8 cellular contexts compared by ENCODE assay signal in the genomic region with DNA sequence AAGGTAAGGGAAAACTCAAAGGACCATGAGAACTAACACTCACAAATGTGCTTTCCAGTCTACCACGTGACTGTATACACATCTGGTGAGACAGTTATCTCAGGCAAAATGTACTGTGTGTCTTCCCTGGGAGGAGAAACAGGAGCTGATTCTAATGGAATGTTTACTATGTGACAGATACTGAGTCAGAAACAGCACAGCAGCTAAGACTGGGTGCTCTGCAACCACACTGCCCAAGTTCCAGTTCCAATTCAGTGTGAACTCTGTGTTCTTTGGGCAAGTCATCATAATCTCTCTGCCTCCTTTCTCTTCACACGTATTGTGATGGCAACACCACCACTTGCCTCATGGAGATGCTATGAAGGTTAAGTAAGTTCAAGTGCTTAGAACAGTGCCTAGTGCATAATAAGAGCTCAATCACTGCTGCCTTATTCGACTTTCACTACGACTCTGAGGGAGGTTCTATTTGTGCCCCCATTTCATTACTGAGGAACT.
DNase-seq lines count a peak whose midpoint lies in the region; ATAC-seq lines count a peak whose summit lies in the region.

No MANE protein-coding gene starts in this region.

- H3K9me3 ChIP-seq in CD4-positive, CD25-positive, alpha-beta regulatory T cell (ENCODE audit: control insufficient read depth in 2 of 2, low read length in 2 of 2) = no peaks in the 10 kb centered on the region
- no peaks in the 10 kb centered on the region for H3K9me3 ChIP-seq in GM23248 (ENCODE audit: low read depth)
- no peaks in the 10 kb centered on the region for H3K9me3 ChIP-seq in effector memory CD4-positive, alpha-beta T cell (ENCODE audit: control insufficient read depth, low read length)

- H3K4me1 ChIP-seq in CD4-positive, CD25-positive, alpha-beta regulatory T cell (ENCODE audit: control insufficient read depth, insufficient read depth, low read length, poor library complexity, severe bottlenecking) = peaks cover 45% of the 10 kb centered on the region
- H3K4me1 ChIP-seq in GM23248 (ENCODE audit: insufficient read depth) = peaks cover 53% of the 10 kb centered on the region
- peaks cover 38% of the 10 kb centered on the region for H3K4me1 ChIP-seq in effector memory CD4-positive, alpha-beta T cell (ENCODE audit: control insufficient read depth, insufficient read depth, low read length, poor library complexity, severe bottlenecking)

- DNase-seq in CD4-positive, CD25-positive, alpha-beta regulatory T cell = peak in 2 of 3 donors; percentile 30 to 31
- DNase-seq in GM23248 (peak; percentile 98), RPMI7951 (ENCODE audit: low read depth) (peak; percentile 94), SKM-1 (lab: John Stamatoyannopoulos, UW; ENCODE audit: unreplicated experiment) (no peak)
- DNase-seq in effector memory CD4-positive, alpha-beta T cell = no peak
- no peak for DNase-seq in natural killer cell treated with Interleukin-12 subunit alpha and Interleukin-12 subunit beta and Interleukin-15 and Interleukin-18, amount 100 ng/mL, for 72 hours (ENCODE audit: low spot score)

- in situ Hi-C loops in GM23248 (cut with MboI) = no loop called here

- peak overlapping the region; percentile 84 for H3K4me3 ChIP-seq in CD4-positive, CD25-positive, alpha-beta regulatory T cell (ENCODE audit: low read depth, low read length)
- H3K4me3 ChIP-seq in GM23248 = peak overlapping the region; percentile 54
- peak overlapping the region; percentile 7 for H3K4me3 ChIP-seq in effector memory CD4-positive, alpha-beta T cell (ENCODE audit: insufficient read depth, low read depth, low read length, poor library complexity, severe bottlenecking)

- H3K79me2 ChIP-seq in GM23248 (ENCODE audit: insufficient read depth) = peaks cover 70% of the 10 kb centered on the region

- peak overlapping the region; percentile 71 for H3K27ac ChIP-seq in CD4-positive, CD25-positive, alpha-beta regulatory T cell (ENCODE audit: insufficient read depth, low read length, poor library complexity, severe bottlenecking)
- H3K27ac ChIP-seq in GM23248 = peak overlapping the region; percentile 98
- H3K27ac ChIP-seq in effector memory CD4-positive, alpha-beta T cell (ENCODE audit: insufficient read depth, low read length, poor library complexity, severe bottlenecking) = no peak overlapping the region

- peaks cover 69% of the 10 kb centered on the region for H3F3A ChIP-seq in GM23248 (ENCODE audit: insufficient read depth)

- peaks cover 35% of the 10 kb centered on the region for H3K36me3 ChIP-seq in CD4-positive, CD25-positive, alpha-beta regulatory T cell (ENCODE audit: control insufficient read depth, insufficient read depth, low read length)
- H3K36me3 ChIP-seq in GM23248 (ENCODE audit: low read depth) = no peaks in the 10 kb centered on the region; the same call in 1 of the 2 replicates
- H3K36me3 ChIP-seq in effector memory CD4-positive, alpha-beta T cell (ENCODE audit: control insufficient read depth, insufficient read depth, low read length) = no peaks in the 10 kb centered on the region

- no peaks in the 10 kb centered on the region for H3K9me3 Mint-ChIP-seq in CD4-positive, CD25-positive, alpha-beta regulatory T cell
- no peaks in the 10 kb centered on the region for H3K9me3 Mint-ChIP-seq in natural killer cell treated with Interleukin-12 subunit alpha and Interleukin-12 subunit beta and Interleukin-15 and Interleukin-18, amount 100 ng/mL, for 72 hours

- H2AFZ ChIP-seq in GM23248 = no peak overlapping the region

- H3K4me2 ChIP-seq in GM23248 (ENCODE audit: unreplicated experiment) = peak overlapping the region; percentile 86

- no peaks in the 10 kb centered on the region for H3K27me3 Mint-ChIP-seq in CD4-positive, CD25-positive, alpha-beta regulatory T cell
- no peaks in the 10 kb centered on the region for H3K27me3 Mint-ChIP-seq in natural killer cell treated with Interleukin-12 subunit alpha and Interleukin-12 subunit beta and Interleukin-15 and Interleukin-18, amount 100 ng/mL, for 72 hours

- 1 to 3% methylated on average over 4 of the region's 4 CpGs for WGBS in GM23248 (ENCODE audit: low coverage in 1 of 2, low lambda C conversion rate in 2 of 2, missing lambda C conversion rate in 2 of 2), 2 experiments

- peak overlapping the region; percentile 83 for H3K9ac ChIP-seq in GM23248

- no peaks in the 10 kb centered on the region for H3K27me3 ChIP-seq in CD4-positive, CD25-positive, alpha-beta regulatory T cell (ENCODE audit: control insufficient read depth, insufficient read depth, low read length)
- no peaks in the 10 kb centered on the region for H3K27me3 ChIP-seq in GM23248 (replicated peaks; ENCODE audit: insufficient read depth)
- H3K27me3 ChIP-seq in effector memory CD4-positive, alpha-beta T cell (replicated peaks; ENCODE audit: control insufficient read depth, insufficient read depth, low read length, poor library complexity, severe bottlenecking) = no peaks in the 10 kb centered on the region

- peak overlapping the region; percentile 58 to 87 (median 64) for H3K27ac Mint-ChIP-seq in CD4-positive, CD25-positive, alpha-beta regulatory T cell
- H3K27ac Mint-ChIP-seq in natural killer cell treated with Interleukin-12 subunit alpha and Interleukin-12 subunit beta and Interleukin-15 and Interleukin-18, amount 100 ng/mL, for 72 hours = peak overlapping the region; percentile 52 to 66

- no peaks in the 10 kb centered on the region for H4K20me1 ChIP-seq in GM23248 (ENCODE audit: insufficient read depth)

- peak in 1 of 2 donors; percentile 50 for ATAC-seq in CD4-positive, CD25-positive, alpha-beta regulatory T cell (ENCODE audit: low read depth in 2 of 2)
- ATAC-seq in natural killer cell treated with Interleukin-12 subunit alpha and Interleukin-12 subunit beta and Interleukin-15 and Interleukin-18, amount 100 ng/mL, for 72 hours = peak; percentile 87 to 89
- no peak for ATAC-seq in GM21526 (IDR thresholded peaks at IDR 0.05; ENCODE audit: low FRiP score, unreplicated experiment)
- no peak for ATAC-seq in GM18861 (IDR thresholded peaks at IDR 0.05; ENCODE audit: unreplicated experiment)

- H3K9me2 ChIP-seq in GM23248 (ENCODE audit: insufficient read depth) = no peaks in the 10 kb centered on the region

- H3K4me1 Mint-ChIP-seq in CD4-positive, CD25-positive, alpha-beta regulatory T cell = peaks cover 52 to 75% (median 60%) of the 10 kb centered on the region in 4 donors
- peaks cover 39 to 59% of the 10 kb centered on the region in 2 donors for H3K4me1 Mint-ChIP-seq in natural killer cell treated with Interleukin-12 subunit alpha and Interleukin-12 subunit beta and Interleukin-15 and Interleukin-18, amount 100 ng/mL, for 72 hours (ENCODE audit: low read depth in 2 of 2)

- peak overlapping the region; percentile 33 to 72 (median 64) for H3K4me3 Mint-ChIP-seq in CD4-positive, CD25-positive, alpha-beta regulatory T cell
- H3K4me3 Mint-ChIP-seq in natural killer cell treated with Interleukin-12 subunit alpha and Interleukin-12 subunit beta and Interleukin-15 and Interleukin-18, amount 100 ng/mL, for 72 hours = peak overlapping the region; percentile 73

- peaks cover 11% of the 10 kb centered on the region for H3K36me3 Mint-ChIP-seq in CD4-positive, CD25-positive, alpha-beta regulatory T cell
- H3K36me3 Mint-ChIP-seq in natural killer cell treated with Interleukin-12 subunit alpha and Interleukin-12 subunit beta and Interleukin-15 and Interleukin-18, amount 100 ng/mL, for 72 hours = no peaks in the 10 kb centered on the region

Comparison
In these comparisons a context has a peak if more than half of its experiments do, and no peak if none do; other contexts are left out.
1. ATAC-seq: peak in natural killer cell treated with Interleukin-12 subunit alpha and Interleukin-12 subunit beta and Interleukin-15 and Interleukin-18, amount 100 ng/mL, for 72 hours (2 of 2); none in GM21526 (single experiment) and GM18861 (single experiment).
2. DNase-seq: peak in CD4-positive, CD25-positive, alpha-beta regulatory T cell (2 of 3), GM23248 (single experiment) and RPMI7951 (single experiment); none in effector memory CD4-positive, alpha-beta T cell (0 of 3), natural killer cell treated with Interleukin-12 subunit alpha and Interleukin-12 subunit beta and Interleukin-15 and Interleukin-18, amount 100 ng/mL, for 72 hours (single experiment) and SKM-1 (single experiment).
3. H3K4me3 ChIP-seq: peak in every context shown above with its lines; median percentile 84 in CD4-positive, CD25-positive, alpha-beta regulatory T cell; 54 in GM23248; 7 in effector memory CD4-positive, alpha-beta T cell.